In the genomic region with DNA sequence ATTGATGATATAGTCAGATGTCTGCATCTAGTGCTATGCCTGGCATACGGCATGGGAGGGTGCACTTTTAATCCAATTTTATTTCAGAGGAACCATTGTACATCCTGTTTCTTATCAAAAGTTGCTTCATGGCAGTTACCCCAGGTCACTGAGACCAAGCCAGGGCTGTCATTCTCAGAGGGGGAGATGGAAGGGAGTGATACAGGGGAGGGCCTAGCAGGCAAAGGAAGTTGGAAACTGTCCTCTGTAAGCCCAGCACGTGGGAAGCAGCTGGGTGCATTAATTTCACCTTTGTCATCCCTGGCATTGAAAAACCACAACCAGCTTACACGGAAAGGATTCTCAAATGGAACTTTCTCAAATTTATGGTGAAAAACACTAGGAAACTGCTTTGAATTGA, we compare ENCODE assay signal across 1 cellular context.
TF ChIP-seq lines count a peak whose summit lies in the region.

No MANE protein-coding gene starts in this region.

TF ChIP-seq in GM23338, 12 proteins besides CTCF, POLR2A, EP300 and RAD21 (continued from another document):
- TF ChIP-seq, protein P1, sequence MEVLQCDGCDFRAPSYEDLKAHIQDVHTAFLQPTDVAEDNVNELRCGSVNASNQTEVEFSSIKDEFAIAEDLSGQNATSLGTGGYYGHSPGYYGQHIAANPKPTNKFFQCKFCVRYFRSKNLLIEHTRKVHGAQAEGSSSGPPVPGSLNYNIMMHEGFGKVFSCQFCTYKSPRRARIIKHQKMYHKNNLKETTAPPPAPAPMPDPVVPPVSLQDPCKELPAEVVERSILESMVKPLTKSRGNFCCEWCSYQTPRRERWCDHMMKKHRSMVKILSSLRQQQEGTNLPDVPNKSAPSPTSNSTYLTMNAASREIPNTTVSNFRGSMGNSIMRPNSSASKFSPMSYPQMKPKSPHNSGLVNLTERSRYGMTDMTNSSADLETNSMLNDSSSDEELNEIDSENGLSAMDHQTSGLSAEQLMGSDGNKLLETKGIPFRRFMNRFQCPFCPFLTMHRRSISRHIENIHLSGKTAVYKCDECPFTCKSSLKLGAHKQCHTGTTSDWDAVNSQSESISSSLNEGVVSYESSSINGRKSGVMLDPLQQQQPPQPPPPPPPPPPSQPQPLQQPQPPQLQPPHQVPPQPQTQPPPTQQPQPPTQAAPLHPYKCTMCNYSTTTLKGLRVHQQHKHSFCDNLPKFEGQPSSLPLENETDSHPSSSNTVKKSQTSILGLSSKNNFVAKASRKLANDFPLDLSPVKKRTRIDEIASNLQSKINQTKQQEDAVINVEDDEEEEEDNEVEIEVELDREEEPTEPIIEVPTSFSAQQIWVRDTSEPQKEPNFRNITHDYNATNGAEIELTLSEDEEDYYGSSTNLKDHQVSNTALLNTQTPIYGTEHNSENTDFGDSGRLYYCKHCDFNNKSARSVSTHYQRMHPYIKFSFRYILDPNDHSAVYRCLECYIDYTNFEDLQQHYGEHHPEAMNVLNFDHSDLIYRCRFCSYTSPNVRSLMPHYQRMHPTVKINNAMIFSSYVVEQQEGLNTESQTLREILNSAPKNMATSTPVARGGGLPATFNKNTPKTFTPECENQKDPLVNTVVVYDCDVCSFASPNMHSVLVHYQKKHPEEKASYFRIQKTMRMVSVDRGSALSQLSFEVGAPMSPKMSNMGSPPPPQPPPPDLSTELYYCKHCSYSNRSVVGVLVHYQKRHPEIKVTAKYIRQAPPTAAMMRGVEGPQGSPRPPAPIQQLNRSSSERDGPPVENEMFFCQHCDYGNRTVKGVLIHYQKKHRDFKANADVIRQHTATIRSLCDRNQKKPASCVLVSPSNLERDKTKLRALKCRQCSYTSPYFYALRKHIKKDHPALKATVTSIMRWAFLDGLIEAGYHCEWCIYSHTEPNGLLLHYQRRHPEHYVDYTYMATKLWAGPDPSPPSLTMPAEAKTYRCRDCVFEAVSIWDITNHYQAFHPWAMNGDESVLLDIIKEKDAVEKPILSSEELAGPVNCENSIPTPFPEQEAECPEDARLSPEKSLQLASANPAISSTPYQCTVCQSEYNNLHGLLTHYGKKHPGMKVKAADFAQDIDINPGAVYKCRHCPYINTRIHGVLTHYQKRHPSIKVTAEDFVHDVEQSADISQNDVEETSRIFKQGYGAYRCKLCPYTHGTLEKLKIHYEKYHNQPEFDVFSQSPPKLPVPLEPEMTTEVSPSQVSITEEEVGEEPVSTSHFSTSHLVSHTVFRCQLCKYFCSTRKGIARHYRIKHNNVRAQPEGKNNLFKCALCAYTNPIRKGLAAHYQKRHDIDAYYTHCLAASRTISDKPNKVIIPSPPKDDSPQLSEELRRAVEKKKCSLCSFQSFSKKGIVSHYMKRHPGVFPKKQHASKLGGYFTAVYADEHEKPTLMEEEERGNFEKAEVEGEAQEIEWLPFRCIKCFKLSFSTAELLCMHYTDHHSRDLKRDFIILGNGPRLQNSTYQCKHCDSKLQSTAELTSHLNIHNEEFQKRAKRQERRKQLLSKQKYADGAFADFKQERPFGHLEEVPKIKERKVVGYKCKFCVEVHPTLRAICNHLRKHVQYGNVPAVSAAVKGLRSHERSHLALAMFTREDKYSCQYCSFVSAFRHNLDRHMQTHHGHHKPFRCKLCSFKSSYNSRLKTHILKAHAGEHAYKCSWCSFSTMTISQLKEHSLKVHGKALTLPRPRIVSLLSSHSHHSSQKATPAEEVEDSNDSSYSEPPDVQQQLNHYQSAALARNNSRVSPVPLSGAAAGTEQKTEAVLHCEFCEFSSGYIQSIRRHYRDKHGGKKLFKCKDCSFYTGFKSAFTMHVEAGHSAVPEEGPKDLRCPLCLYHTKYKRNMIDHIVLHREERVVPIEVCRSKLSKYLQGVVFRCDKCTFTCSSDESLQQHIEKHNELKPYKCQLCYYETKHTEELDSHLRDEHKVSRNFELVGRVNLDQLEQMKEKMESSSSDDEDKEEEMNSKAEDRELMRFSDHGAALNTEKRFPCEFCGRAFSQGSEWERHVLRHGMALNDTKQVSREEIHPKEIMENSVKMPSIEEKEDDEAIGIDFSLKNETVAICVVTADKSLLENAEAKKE (CRISPR knock-in tag; IDR thresholded peaks at IDR 0.05): no peak
- TF ChIP-seq NANOG (IDR thresholded peaks at IDR 0.05; ENCODE audit: borderline replicate concordance): no peak
